In the genomic region with DNA sequence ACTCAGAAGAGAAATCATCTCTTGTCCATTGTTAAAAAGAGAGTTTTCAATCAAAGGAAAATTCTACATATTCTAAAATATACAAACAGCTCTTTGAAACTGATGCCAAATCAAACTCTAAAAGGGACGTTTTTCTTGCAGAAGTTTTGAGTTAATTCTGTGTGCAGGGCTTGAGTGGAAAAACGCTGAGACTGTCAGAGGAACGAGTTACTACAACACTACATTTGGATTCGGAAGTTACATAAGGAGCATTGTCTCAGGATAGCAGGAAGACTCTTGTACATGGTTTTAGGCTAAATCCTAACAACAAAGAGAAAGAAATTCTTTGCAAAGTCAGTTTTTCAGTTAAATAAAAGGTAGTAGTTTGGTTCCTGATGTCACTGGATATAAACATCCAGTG, we compare ENCODE assay signal across 13 cellular contexts.
DNase-seq lines count a peak whose midpoint lies in the region; ATAC-seq and TF ChIP-seq lines count a peak whose summit lies in the region.
"Had no signal": no experiment of that assay in that cellular context is flagged by ENCODE, and none has a peak within 500 bp of the region (broad histone marks: within the 10 kb centered on the region; RNA-seq: fewer than 3 reads in every experiment).

No MANE protein-coding gene starts in this region.

- no peaks in the 10 kb centered on the region for H3K9me3 ChIP-seq in parathyroid adenoma (ENCODE audit: control insufficient read depth, low read length)
- H3K9me3 ChIP-seq in vagina = no peaks in the 10 kb centered on the region
- H3K9me3 ChIP-seq: uterus had no signal

- peak overlapping the region; percentile 7 for H2AFZ ChIP-seq in parathyroid adenoma

- H3K4me3 ChIP-seq in parathyroid adenoma (ENCODE audit: low read depth, low read length) (no peak overlapping the region), vagina (peak overlapping the region; percentile 11 to 25)
- H3K4me3 ChIP-seq: uterus had no signal

- no peak for TF ChIP-seq POLR2A in vagina (IDR thresholded peaks at IDR 0.05)

- TF ChIP-seq CTCF in parathyroid adenoma (IDR thresholded peaks at IDR 0.05) = no peak
- no peak for TF ChIP-seq CTCF in vagina (IDR thresholded peaks at IDR 0.05)
- no peak for TF ChIP-seq CTCF in activated CD8-positive, alpha-beta T cell treated with anti-CD3 and anti-CD28 coated beads for 36 hours (IDR thresholded peaks at IDR 0.05)

- no peaks in the 10 kb centered on the region for H3K27me3 ChIP-seq in parathyroid adenoma (ENCODE audit: control insufficient read depth, insufficient read depth, low read length)
- no peaks in the 10 kb centered on the region for H3K27me3 ChIP-seq in vagina
- H3K27me3 ChIP-seq: uterus had no signal

- no peaks in the 10 kb centered on the region for H3K79me2 ChIP-seq in parathyroid adenoma

- DNase-seq in left ventricle myocardium superior = no peak
- DNase-seq in left cardiac atrium = no peak
- peak; percentile 72 for DNase-seq in fibroblast of peridontal ligament (ENCODE audit: extremely low read depth)
- DNase-seq in vagina (ENCODE audit: extremely low spot score in 2 of 2) = no peak
- no peak for DNase-seq in amniotic stem cell (lab: John Stamatoyannopoulos, UW)
- DNase-seq in activated CD8-positive, alpha-beta T cell treated with anti-CD3 and anti-CD28 coated beads for 36 hours = no peak
- DNase-seq in DMS114 treated with DMSO at 0.1 percent for 48 hours (lab: John Stamatoyannopoulos, UW; ENCODE audit: unreplicated experiment) = no peak
- DNase-seq: activated naive CD4-positive, alpha-beta T cell treated with Interleukin-2 at 50 U/mL for 16 hours; DMS79; NCI-H1694; NCI-H524 treated with DMSO at 0.1 percent for 48 hours; uterus had no signal

- peaks cover 6% of the 10 kb centered on the region for H3K4me1 Mint-ChIP-seq in activated CD8-positive, alpha-beta T cell treated with anti-CD3 and anti-CD28 coated beads for 36 hours (ENCODE audit: low read depth)

- H3K9me3 Mint-ChIP-seq in activated CD8-positive, alpha-beta T cell treated with anti-CD3 and anti-CD28 coated beads for 36 hours = no peaks in the 10 kb centered on the region

- intact Hi-C loops in left ventricle myocardium superior (cut with micrococcal nuclease) (no loop called here), left cardiac atrium (cut with DNase I) (no loop called here), vagina (cut with DNase I) (no loop called here)
- intact Hi-C loops in activated CD8-positive, alpha-beta T cell treated with anti-CD3 and anti-CD28 coated beads for 36 hours (cut with micrococcal nuclease) = no loop called here

- POLR2A ChIA-PET in activated CD8-positive, alpha-beta T cell treated with anti-CD3 and anti-CD28 coated beads for 36 hours (lab: Charles Lee) = no interaction called here

- no peak overlapping the region for H3K27ac Mint-ChIP-seq in activated CD8-positive, alpha-beta T cell treated with anti-CD3 and anti-CD28 coated beads for 36 hours

- H3K36me3 Mint-ChIP-seq in activated CD8-positive, alpha-beta T cell treated with anti-CD3 and anti-CD28 coated beads for 36 hours (ENCODE audit: low read depth) = peaks cover 16% of the 10 kb centered on the region

- ATAC-seq in left ventricle myocardium superior = peak; percentile 55
- no peak for ATAC-seq in left cardiac atrium
- no peak for ATAC-seq in activated CD8-positive, alpha-beta T cell treated with anti-CD3 and anti-CD28 coated beads for 36 hours

- H3K4me1 ChIP-seq in parathyroid adenoma (no peaks in the 10 kb centered on the region), vagina (peaks cover 7% of the 10 kb centered on the region)
- H3K4me1 ChIP-seq: uterus had no signal

- H3K4me2 ChIP-seq in parathyroid adenoma (ENCODE audit: low read length) = no peak overlapping the region

- H3K36me3 ChIP-seq in parathyroid adenoma (ENCODE audit: control insufficient read depth, insufficient read depth, low read length) = no peaks in the 10 kb centered on the region
- no peaks in the 10 kb centered on the region for H3K36me3 ChIP-seq in vagina
- H3K36me3 ChIP-seq: uterus had no signal

- H3K27ac ChIP-seq in parathyroid adenoma (no peak overlapping the region), vagina (peak overlapping the region; percentile 38)

- CTCF ChIA-PET in activated CD8-positive, alpha-beta T cell treated with anti-CD3 and anti-CD28 coated beads for 36 hours (lab: Charles Lee) = no interaction called here

- H3K27me3 Mint-ChIP-seq in activated CD8-positive, alpha-beta T cell treated with anti-CD3 and anti-CD28 coated beads for 36 hours = no peaks in the 10 kb centered on the region

- no peak overlapping the region for H3K4me3 Mint-ChIP-seq in activated CD8-positive, alpha-beta T cell treated with anti-CD3 and anti-CD28 coated beads for 36 hours

- no peak overlapping the region for H3K9ac ChIP-seq in parathyroid adenoma
